In genomic region chr17:28644782-28645575, GRCh38 we compare ENCODE assay signal across 1 cellular context.
A peak's percentile ranks its signal among the peaks of the same experiment; 100 is the strongest.
TF ChIP-seq lines count a peak whose summit lies in the region.

BLTP2 (minus strand) TSS chr17:28645158; CDS start chr17:28645056, 102 bp downstream.

TF ChIP-seq in HepG2, 621 proteins besides CTCF, POLR2A, EP300 and RAD21 (continued from another document and continues in another):
- peak; percentile 58; the same call in 1 of the 2 replicates for TF ChIP-seq HIC2 (CRISPR knock-in tag; IDR thresholded peaks at IDR 0.05; ENCODE audit: low read depth)
- TF ChIP-seq IKZF4 (CRISPR knock-in tag; IDR thresholded peaks at IDR 0.05; ENCODE audit: borderline replicate concordance, low read depth, not compliant biosample characterization), result peak; percentile 86
- TF ChIP-seq RBM39 (IDR thresholded peaks at IDR 0.05; ENCODE audit: low read depth, low read length, poor library complexity, severe bottlenecking), result peak; percentile 85
- no peak for TF ChIP-seq DBP (CRISPR knock-in tag; IDR thresholded peaks at IDR 0.05; ENCODE audit: not compliant biosample characterization)
- no peak for TF ChIP-seq NBN (conservative IDR thresholded peaks at IDR 0.05)
- no peak for TF ChIP-seq TP53 (CRISPR knock-in tag; conservative IDR thresholded peaks at IDR 0.05)
- TF ChIP-seq NONO (IDR thresholded peaks at IDR 0.05), result no peak
- TF ChIP-seq NONO (CRISPR knock-in tag; conservative IDR thresholded peaks at IDR 0.05), result peak; percentile 94; the same call in 1 of the 2 replicates
- TF ChIP-seq ZNF552 (CRISPR knock-in tag; IDR thresholded peaks at IDR 0.05; ENCODE audit: borderline replicate concordance), result peak; percentile 50; the same call in 1 of the 2 replicates
- TF ChIP-seq ZNF772 (CRISPR knock-in tag; IDR thresholded peaks at IDR 0.05), result 0 out of 2 replicates have a peak, but pooled peaks have one; percentile 79
- TF ChIP-seq, protein P1, sequence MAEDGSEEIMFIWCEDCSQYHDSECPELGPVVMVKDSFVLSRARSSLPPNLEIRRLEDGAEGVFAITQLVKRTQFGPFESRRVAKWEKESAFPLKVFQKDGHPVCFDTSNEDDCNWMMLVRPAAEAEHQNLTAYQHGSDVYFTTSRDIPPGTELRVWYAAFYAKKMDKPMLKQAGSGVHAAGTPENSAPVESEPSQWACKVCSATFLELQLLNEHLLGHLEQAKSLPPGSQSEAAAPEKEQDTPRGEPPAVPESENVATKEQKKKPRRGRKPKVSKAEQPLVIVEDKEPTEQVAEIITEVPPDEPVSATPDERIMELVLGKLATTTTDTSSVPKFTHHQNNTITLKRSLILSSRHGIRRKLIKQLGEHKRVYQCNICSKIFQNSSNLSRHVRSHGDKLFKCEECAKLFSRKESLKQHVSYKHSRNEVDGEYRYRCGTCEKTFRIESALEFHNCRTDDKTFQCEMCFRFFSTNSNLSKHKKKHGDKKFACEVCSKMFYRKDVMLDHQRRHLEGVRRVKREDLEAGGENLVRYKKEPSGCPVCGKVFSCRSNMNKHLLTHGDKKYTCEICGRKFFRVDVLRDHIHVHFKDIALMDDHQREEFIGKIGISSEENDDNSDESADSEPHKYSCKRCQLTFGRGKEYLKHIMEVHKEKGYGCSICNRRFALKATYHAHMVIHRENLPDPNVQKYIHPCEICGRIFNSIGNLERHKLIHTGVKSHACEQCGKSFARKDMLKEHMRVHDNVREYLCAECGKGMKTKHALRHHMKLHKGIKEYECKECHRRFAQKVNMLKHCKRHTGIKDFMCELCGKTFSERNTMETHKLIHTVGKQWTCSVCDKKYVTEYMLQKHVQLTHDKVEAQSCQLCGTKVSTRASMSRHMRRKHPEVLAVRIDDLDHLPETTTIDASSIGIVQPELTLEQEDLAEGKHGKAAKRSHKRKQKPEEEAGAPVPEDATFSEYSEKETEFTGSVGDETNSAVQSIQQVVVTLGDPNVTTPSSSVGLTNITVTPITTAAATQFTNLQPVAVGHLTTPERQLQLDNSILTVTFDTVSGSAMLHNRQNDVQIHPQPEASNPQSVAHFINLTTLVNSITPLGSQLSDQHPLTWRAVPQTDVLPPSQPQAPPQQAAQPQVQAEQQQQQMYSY (CRISPR knock-in tag; IDR thresholded peaks at IDR 0.05), result 0 out of 2 replicates have a peak, but pooled peaks have one; percentile 23
- TF ChIP-seq NR0B2 (CRISPR knock-in tag; IDR thresholded peaks at IDR 0.05), result peak; percentile 52; the same call in 1 of the 2 replicates
- TF ChIP-seq SAFB2 (CRISPR knock-in tag; IDR thresholded peaks at IDR 0.05; ENCODE audit: borderline replicate concordance, low read depth), result peak; percentile 53; the same call in 1 of the 2 replicates
- TF ChIP-seq ZNF569 (CRISPR knock-in tag; IDR thresholded peaks at IDR 0.05; ENCODE audit: borderline replicate concordance), result no peak
- TF ChIP-seq, protein P2, sequence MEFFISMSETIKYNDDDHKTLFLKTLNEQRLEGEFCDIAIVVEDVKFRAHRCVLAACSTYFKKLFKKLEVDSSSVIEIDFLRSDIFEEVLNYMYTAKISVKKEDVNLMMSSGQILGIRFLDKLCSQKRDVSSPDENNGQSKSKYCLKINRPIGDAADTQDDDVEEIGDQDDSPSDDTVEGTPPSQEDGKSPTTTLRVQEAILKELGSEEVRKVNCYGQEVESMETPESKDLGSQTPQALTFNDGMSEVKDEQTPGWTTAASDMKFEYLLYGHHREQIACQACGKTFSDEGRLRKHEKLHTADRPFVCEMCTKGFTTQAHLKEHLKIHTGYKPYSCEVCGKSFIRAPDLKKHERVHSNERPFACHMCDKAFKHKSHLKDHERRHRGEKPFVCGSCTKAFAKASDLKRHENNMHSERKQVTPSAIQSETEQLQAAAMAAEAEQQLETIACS (CRISPR knock-in tag; IDR thresholded peaks at IDR 0.05), result peak; percentile 78
- TF ChIP-seq ZNF275 (CRISPR knock-in tag; IDR thresholded peaks at IDR 0.05; ENCODE audit: borderline replicate concordance), result peak; percentile 43; the same call in 1 of the 2 replicates
- peak; percentile 83 for TF ChIP-seq AGO2 (optimal IDR thresholded peaks at IDR 0.05; ENCODE audit: low read depth, low read length)
- no peak; the same call in 1 of the 2 replicates for TF ChIP-seq ZNF331 (CRISPR knock-in tag; IDR thresholded peaks at IDR 0.05)
- no peak for TF ChIP-seq ZNF773 (CRISPR knock-in tag; IDR thresholded peaks at IDR 0.05; ENCODE audit: borderline replicate concordance)
- peak; percentile 89 for TF ChIP-seq SAP130 (CRISPR knock-in tag; IDR thresholded peaks at IDR 0.05; ENCODE audit: low read depth)
- peak; percentile 59; the same call in 1 of the 2 replicates for TF ChIP-seq KDM5A (IDR thresholded peaks at IDR 0.05; ENCODE audit: borderline replicate concordance, low read length)
- no peak; the same call in 1 of the 2 replicates for TF ChIP-seq ZNF709 (CRISPR knock-in tag; IDR thresholded peaks at IDR 0.05)
- TF ChIP-seq ZNF816 (CRISPR knock-in tag; IDR thresholded peaks at IDR 0.05; ENCODE audit: borderline replicate concordance), result peak; percentile 83; the same call in 1 of the 2 replicates
- peak; percentile 68; the same call in 1 of the 2 replicates for TF ChIP-seq MAZ (IDR thresholded peaks at IDR 0.05; ENCODE audit: borderline replicate concordance, low read depth, low read length)
- TF ChIP-seq MAZ (CRISPR knock-in tag; IDR thresholded peaks at IDR 0.05; ENCODE audit: low read depth), result peak; percentile 96
- TF ChIP-seq NFE2L2 (IDR thresholded peaks at IDR 0.05; ENCODE audit: low read length), result no peak
- TF ChIP-seq ZBTB43 (CRISPR knock-in tag; conservative IDR thresholded peaks at IDR 0.05), result peak; percentile 50; the same call in 1 of the 2 replicates
- TF ChIP-seq, protein P3, sequence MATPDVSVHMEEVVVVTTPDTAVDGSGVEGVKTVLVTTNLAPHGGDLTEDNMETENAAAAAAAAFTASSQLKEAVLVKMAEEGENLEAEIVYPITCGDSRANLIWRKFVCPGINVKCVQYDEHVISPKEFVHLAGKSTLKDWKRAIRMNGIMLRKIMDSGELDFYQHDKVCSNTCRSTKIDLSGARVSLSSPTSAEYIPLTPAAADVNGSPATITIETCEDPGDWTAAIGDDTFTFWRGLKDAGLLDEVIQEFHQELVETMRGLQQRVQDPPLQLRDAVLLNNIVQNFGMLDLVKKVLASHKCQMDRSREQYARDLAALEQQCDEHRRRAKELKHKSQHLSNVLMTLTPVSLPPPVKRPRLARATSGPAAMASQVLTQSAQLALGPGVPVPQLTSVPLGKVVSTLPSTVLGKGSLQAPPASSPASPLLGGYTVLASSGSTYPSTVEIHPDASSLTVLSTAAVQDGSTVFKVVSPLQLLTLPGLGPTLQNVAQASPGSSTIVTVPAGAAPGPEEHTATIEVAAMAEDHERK (CRISPR knock-in tag; IDR thresholded peaks at IDR 0.05; ENCODE audit: low read depth), result peak; percentile 86
- TF ChIP-seq ARID2 (CRISPR knock-in tag; IDR thresholded peaks at IDR 0.05; ENCODE audit: borderline replicate concordance), result peak; percentile 86
- peak; percentile 33 for TF ChIP-seq TEAD3 (CRISPR knock-in tag; optimal IDR thresholded peaks at IDR 0.05; ENCODE audit: borderline replicate concordance)
- no peak; the same call in 1 of the 2 replicates for TF ChIP-seq ZSCAN29 (CRISPR knock-in tag; conservative IDR thresholded peaks at IDR 0.05)
- TF ChIP-seq ZNF839 (CRISPR knock-in tag; IDR thresholded peaks at IDR 0.05; ENCODE audit: borderline replicate concordance), result peak; percentile 49; the same call in 1 of the 2 replicates
- TF ChIP-seq AHR (CRISPR knock-in tag; IDR thresholded peaks at IDR 0.05), result no peak
- TF ChIP-seq ZNF563 (CRISPR knock-in tag; IDR thresholded peaks at IDR 0.05), result peak; percentile 77
- no peak for TF ChIP-seq IRX3 (CRISPR knock-in tag; IDR thresholded peaks at IDR 0.05; ENCODE audit: borderline replicate concordance, low read depth)
- TF ChIP-seq MED1 (CRISPR knock-in tag; IDR thresholded peaks at IDR 0.05), result peak; percentile 63
- peak; percentile 87 for TF ChIP-seq KAT8 (CRISPR knock-in tag; IDR thresholded peaks at IDR 0.05)
- peak; percentile 80 for TF ChIP-seq XRCC5 (optimal IDR thresholded peaks at IDR 0.05; ENCODE audit: low read length)
- peak; percentile 37; the same call in 1 of the 2 replicates for TF ChIP-seq ZNF83 (CRISPR knock-in tag; IDR thresholded peaks at IDR 0.05; ENCODE audit: borderline replicate concordance)
- 0 out of 2 replicates have a peak, but pooled peaks have one; percentile 55 for TF ChIP-seq RARG (CRISPR knock-in tag; IDR thresholded peaks at IDR 0.05; ENCODE audit: low read depth)
- peak; percentile 49; the same call in 1 of the 2 replicates for TF ChIP-seq ARNTL (CRISPR knock-in tag; IDR thresholded peaks at IDR 0.05)
- TF ChIP-seq CSRNP1 (CRISPR knock-in tag; IDR thresholded peaks at IDR 0.05), result peak; percentile 93
- peak; percentile 91 for TF ChIP-seq ZNF776 (CRISPR knock-in tag; IDR thresholded peaks at IDR 0.05)
- TF ChIP-seq ZBTB38 (CRISPR knock-in tag; IDR thresholded peaks at IDR 0.05), result peak; percentile 62; the same call in 1 of the 2 replicates
- TF ChIP-seq PAX8 (CRISPR knock-in tag; IDR thresholded peaks at IDR 0.05; ENCODE audit: borderline replicate concordance), result no peak
- TF ChIP-seq NR2F6 (IDR thresholded peaks at IDR 0.05), result no peak
- peak; percentile 39; the same call in 1 of the 2 replicates for TF ChIP-seq NR2F6 (CRISPR knock-in tag; IDR thresholded peaks at IDR 0.05)
